19 cellular contexts compared by ENCODE assay signal in the genomic region with DNA sequence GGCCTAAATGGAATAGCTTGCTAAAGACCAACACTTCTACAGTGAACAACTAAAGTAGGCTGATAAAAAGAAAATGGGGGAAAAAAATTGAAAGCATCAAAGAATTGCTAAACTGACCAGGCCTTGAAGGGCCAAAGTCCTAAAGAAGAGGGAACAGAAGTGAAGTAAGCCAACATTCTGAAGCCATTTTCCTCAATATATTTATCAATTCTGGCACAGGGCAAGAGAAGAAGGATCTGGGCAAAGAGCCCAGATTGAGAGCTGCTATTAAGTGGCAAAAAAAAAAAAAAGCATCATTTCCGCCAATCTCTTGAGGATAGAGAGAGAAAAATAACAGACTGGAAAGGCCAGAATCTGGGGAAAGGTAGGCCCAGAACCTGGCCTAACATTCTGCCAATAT. TPM values are rescaled to one million over a fixed set of nuclear protein-coding genes. Genes with fewer than 3 reads are reported as not detected.
DNase-seq lines count a peak whose midpoint lies in the region; ATAC-seq and TF ChIP-seq lines count a peak whose summit lies in the region.
"Had no signal": no experiment of that assay in that cellular context is flagged by ENCODE, and none has a peak within 500 bp of the region (broad histone marks: within the 10 kb centered on the region; RNA-seq: fewer than 3 reads in every experiment).

No MANE protein-coding gene starts in this region.

- H3K4me3 ChIP-seq in IMR-90 (ENCODE audit: insufficient read depth, low read depth, low read length) (no peak overlapping the region), choroid plexus epithelial cell (ENCODE audit: low read depth, low read length) (no peak overlapping the region)
- H3K4me3 ChIP-seq: GM23248, MG63, thoracic aorta had no signal

- peaks cover 0 to 6% (median 4%) of the 10 kb centered on the region in 6 donors for H3K9me3 Mint-ChIP-seq in immature natural killer cell

- no peak overlapping the region for H3K4me2 ChIP-seq in IMR-90 (ENCODE audit: low read depth, low read length)

- no peak overlapping the region for H2BK15ac ChIP-seq in IMR-90 (ENCODE audit: low read depth, low read length)

- no peak overlapping the region for H2AK5ac ChIP-seq in IMR-90 (ENCODE audit: low read depth, low read length)

- no peaks in the 10 kb centered on the region for H3K4me1 ChIP-seq in IMR-90 (ENCODE audit: control insufficient read depth, insufficient read depth, low read length)

- TF ChIP-seq POLR2A in IMR-90 (IDR thresholded peaks at IDR 0.05; ENCODE audit: low read depth, low read length), result no peak

- peak; percentile 34 for DNase-seq in IMR-90
- DNase-seq in NCI-H2196 (lab: John Stamatoyannopoulos, UW; ENCODE audit: unreplicated experiment), result peak; percentile 33
- peak; percentile 48 for DNase-seq in choroid plexus epithelial cell (ENCODE audit: low read depth)
- DNase-seq in mucosa of gallbladder (ENCODE audit: low spot score), result peak; percentile 30
- no peak for DNase-seq in GF-D8 (lab: John Stamatoyannopoulos, UW)
- no peak for DNase-seq in immature natural killer cell
- no peak for DNase-seq in activated naive CD4-positive, alpha-beta T cell treated with Interleukin-2 at 50 U/mL for 16 hours
- DNase-seq: activated CD4-positive, alpha-beta memory T cell treated with anti-CD3 and anti-CD28 coated beads for 36 hours; activated naive CD8-positive, alpha-beta T cell treated with anti-CD3 and anti-CD28 coated beads, Interleukin-2, amount 10 ng/mL, durations not matched to agents 7 days and 5 days; activated T-cell treated with anti-CD3 and anti-CD28 coated beads, Interleukin-2, amount 50 U/mL, for 72 hours; CD8-positive, alpha-beta T cell; effector memory CD8-positive, alpha-beta T cell; GM23248; MG63; NCI-H345; WERI-Rb-1 had no signal

- no peak overlapping the region for H3K27ac ChIP-seq in IMR-90 (ENCODE audit: insufficient read depth, low read length)
- H3K27ac ChIP-seq: GM23248, thoracic aorta, WERI-Rb-1 had no signal

- H3K27ac Mint-ChIP-seq in immature natural killer cell, result no peak overlapping the region
- H3K27ac Mint-ChIP-seq: activated CD4-positive, alpha-beta memory T cell treated with anti-CD3 and anti-CD28 coated beads for 36 hours; activated naive CD8-positive, alpha-beta T cell treated with anti-CD3 and anti-CD28 coated beads, Interleukin-2, amount 10 ng/mL, durations not matched to agents 7 days and 5 days; activated T-cell treated with anti-CD3 and anti-CD28 coated beads, Interleukin-2, amount 50 U/mL, for 72 hours; CD8-positive, alpha-beta T cell; effector memory CD8-positive, alpha-beta T cell had no signal

- peaks cover 26 to 49% (median 44%) of the 10 kb centered on the region in 3 donors for H3K36me3 Mint-ChIP-seq in immature natural killer cell

- H4K8ac ChIP-seq in IMR-90 (ENCODE audit: low read depth in 2 of 2, low read length in 2 of 2), result no peak overlapping the region

- H3K9ac ChIP-seq in IMR-90 (ENCODE audit: low read depth, low read length), result no peak overlapping the region
- H3K9ac ChIP-seq: GM23248 had no signal

- no peaks in the 10 kb centered on the region for H4K20me1 ChIP-seq in IMR-90 (ENCODE audit: insufficient read depth, low read length)

- WGBS in IMR-90 (ENCODE audit: extremely low coverage in 2 of 2, insufficient read length in 1 of 2), 2 experiments, result no CpG with 5 or more reads among the region's 1 CpG

- no peak overlapping the region for H2BK5ac ChIP-seq in IMR-90 (ENCODE audit: low read depth, low read length, poor library complexity, severe bottlenecking)

- POLR2A ChIA-PET in IMR-90 (lab: Charles Lee; ENCODE audit: unreplicated experiment), result interaction anchor here (0.6 kb wide), 1 partner anchor 138 kb away, joined by 3 read pairs; no protein-coding TSS in a partner anchor

- BruUV-seq in IMR-90 (replicated peaks; lab: Mats Ljungman, UMichigan), result no TSS peak

- H2AFZ ChIP-seq in IMR-90 (replicated peaks; ENCODE audit: low read length, poor library complexity), result no peak overlapping the region
- H2AFZ ChIP-seq: GM23248 had no signal

- no peak overlapping the region for H2BK120ac ChIP-seq in IMR-90 (ENCODE audit: low read depth, low read length)

- CTCF ChIA-PET in IMR-90 (lab: Yijun Ruan, JAX), result no interaction called here

- H3K79me1 ChIP-seq in IMR-90 (ENCODE audit: low read depth in 1 of 2, low read length in 2 of 2), result no peaks in the 10 kb centered on the region

- no peak overlapping the region for H3K4me3 Mint-ChIP-seq in immature natural killer cell
- H3K4me3 Mint-ChIP-seq: activated CD4-positive, alpha-beta memory T cell treated with anti-CD3 and anti-CD28 coated beads for 36 hours; activated naive CD8-positive, alpha-beta T cell treated with anti-CD3 and anti-CD28 coated beads, Interleukin-2, amount 10 ng/mL, durations not matched to agents 7 days and 5 days; activated T-cell treated with anti-CD3 and anti-CD28 coated beads, Interleukin-2, amount 50 U/mL, for 72 hours; CD8-positive, alpha-beta T cell; central memory CD8-positive, alpha-beta T cell; effector memory CD8-positive, alpha-beta T cell had no signal

- no peaks in the 10 kb centered on the region for H3K9me1 ChIP-seq in IMR-90 (ENCODE audit: insufficient read depth, low read length)

- in situ Hi-C loops in IMR-90 (cut with MboI; ENCODE audit: low sequenced_read_pairs), result no loop called here

- ATAC-seq in IMR-90 (ENCODE audit: low read depth), result no peak
- no peak for ATAC-seq in GM18511 (IDR thresholded peaks at IDR 0.05; ENCODE audit: unreplicated experiment)
- ATAC-seq: activated T-cell treated with anti-CD3 and anti-CD28 coated beads, Interleukin-2, amount 50 U/mL, for 72 hours; CD8-positive, alpha-beta T cell; effector memory CD8-positive, alpha-beta T cell had no signal

- H4K5ac ChIP-seq in IMR-90 (ENCODE audit: low read depth, low read length), result no peak overlapping the region

- no peaks in the 10 kb centered on the region for H3K27me3 ChIP-seq in IMR-90 (ENCODE audit: control insufficient read depth, insufficient read depth, low read length)
- H3K27me3 ChIP-seq: MG63 had no signal

- TF ChIP-seq RAD21 in IMR-90 (IDR thresholded peaks at IDR 0.05; ENCODE audit: low read length), result no peak

- no peak overlapping the region for H3K4ac ChIP-seq in IMR-90 (ENCODE audit: low read depth, low read length)

- TF ChIP-seq CTCF in IMR-90 (conservative IDR thresholded peaks at IDR 0.05; ENCODE audit: low read depth, low read length) (no peak), choroid plexus epithelial cell (conservative IDR thresholded peaks at IDR 0.05; ENCODE audit: low read depth, low read length) (no peak)

- no peak overlapping the region for H2BK20ac ChIP-seq in IMR-90 (ENCODE audit: low read depth, low read length)

- H3K23ac ChIP-seq in IMR-90 (ENCODE audit: low read depth, low read length), result no peak overlapping the region

- H2AK9ac ChIP-seq in IMR-90 (replicated peaks; ENCODE audit: low read depth, low read length, poor library complexity), result no peak overlapping the region

- H3K14ac ChIP-seq in IMR-90 (replicated peaks; ENCODE audit: low read depth, low read length), result no peak overlapping the region

- H3K18ac ChIP-seq in IMR-90 (ENCODE audit: low read depth, low read length), result no peak overlapping the region

- no peak overlapping the region for H4K91ac ChIP-seq in IMR-90 (ENCODE audit: insufficient read depth, low read depth, low read length)

- H3K27me3 Mint-ChIP-seq in immature natural killer cell (ENCODE audit: low read depth in 3 of 3), result no peaks in the 10 kb centered on the region
- H3K27me3 Mint-ChIP-seq: activated CD4-positive, alpha-beta memory T cell treated with anti-CD3 and anti-CD28 coated beads for 36 hours; activated naive CD8-positive, alpha-beta T cell treated with anti-CD3 and anti-CD28 coated beads, Interleukin-2, amount 10 ng/mL, durations not matched to agents 7 days and 5 days; central memory CD8-positive, alpha-beta T cell; effector memory CD8-positive, alpha-beta T cell had no signal

- H3K9me3 ChIP-seq in IMR-90 (ENCODE audit: control insufficient read depth, insufficient read depth, low read length), result peaks cover 3% of the 10 kb centered on the region; the same call in 1 of the 2 replicates
- H3K9me3 ChIP-seq: thoracic aorta had no signal

- dilution Hi-C loops in IMR-90 (cut with HindIII; ENCODE audit: low sequenced_read_pairs, unreplicated experiment), result no loop called here

- peaks cover 8% of the 10 kb centered on the region; the same call in 1 of the 2 replicates for H3K36me3 ChIP-seq in IMR-90 (ENCODE audit: control insufficient read depth, insufficient read depth, low read length)

- intact Hi-C loops in IMR-90 (cut with micrococcal nuclease), result no loop called here

- no peak overlapping the region for H3K56ac ChIP-seq in IMR-90 (ENCODE audit: extremely low read depth, insufficient read depth, low read length)

- no peaks in the 10 kb centered on the region for H3K4me1 Mint-ChIP-seq in immature natural killer cell
- H3K4me1 Mint-ChIP-seq: activated naive CD8-positive, alpha-beta T cell treated with anti-CD3 and anti-CD28 coated beads, Interleukin-2, amount 10 ng/mL, durations not matched to agents 7 days and 5 days; central memory CD8-positive, alpha-beta T cell had no signal

TF ChIP-seq in IMR-90, 13 proteins besides CTCF, POLR2A, EP300 and RAD21 (continues in another document):
- TF ChIP-seq, protein P1, sequence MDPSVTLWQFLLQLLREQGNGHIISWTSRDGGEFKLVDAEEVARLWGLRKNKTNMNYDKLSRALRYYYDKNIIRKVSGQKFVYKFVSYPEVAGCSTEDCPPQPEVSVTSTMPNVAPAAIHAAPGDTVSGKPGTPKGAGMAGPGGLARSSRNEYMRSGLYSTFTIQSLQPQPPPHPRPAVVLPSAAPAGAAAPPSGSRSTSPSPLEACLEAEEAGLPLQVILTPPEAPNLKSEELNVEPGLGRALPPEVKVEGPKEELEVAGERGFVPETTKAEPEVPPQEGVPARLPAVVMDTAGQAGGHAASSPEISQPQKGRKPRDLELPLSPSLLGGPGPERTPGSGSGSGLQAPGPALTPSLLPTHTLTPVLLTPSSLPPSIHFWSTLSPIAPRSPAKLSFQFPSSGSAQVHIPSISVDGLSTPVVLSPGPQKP (IDR thresholded peaks at IDR 0.05; ENCODE audit: borderline replicate concordance, low read depth, low read length), result no peak
- TF ChIP-seq RFX5 (IDR thresholded peaks at IDR 0.05; ENCODE audit: low read depth, low read length) (no peak), FOS (IDR thresholded peaks at IDR 0.05; ENCODE audit: low read depth, low read length) (no peak)
- TF ChIP-seq, protein P2, sequence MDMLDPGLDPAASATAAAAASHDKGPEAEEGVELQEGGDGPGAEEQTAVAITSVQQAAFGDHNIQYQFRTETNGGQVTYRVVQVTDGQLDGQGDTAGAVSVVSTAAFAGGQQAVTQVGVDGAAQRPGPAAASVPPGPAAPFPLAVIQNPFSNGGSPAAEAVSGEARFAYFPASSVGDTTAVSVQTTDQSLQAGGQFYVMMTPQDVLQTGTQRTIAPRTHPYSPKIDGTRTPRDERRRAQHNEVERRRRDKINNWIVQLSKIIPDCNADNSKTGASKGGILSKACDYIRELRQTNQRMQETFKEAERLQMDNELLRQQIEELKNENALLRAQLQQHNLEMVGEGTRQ (IDR thresholded peaks at IDR 0.05; ENCODE audit: low read depth, low read length), result no peak

RNA-seq across cellular contexts. Expression of a gene that starts 25.7 kb away (rescaled TPM):
- total RNA-seq in IMR-90 (2012; rRNA removed) (9.0 and 16.7 TPM in 2 replicates), mucosa of gallbladder (21.4 TPM)
- polyA plus RNA-seq in IMR-90 (2012; rRNA removed) (9.3 and 12.7 TPM in 2 replicates), immature natural killer cell (1 to 10 TPM; 4.9 to 8.7 (median 5.4) TPM)
- polyA plus RNA-seq in IMR-90 (2012; cell fraction: cytosol; rRNA removed), result 3.8 and 6.7 TPM in 2 replicates
- 3.2 and 16.2 TPM in 2 replicates for polyA plus RNA-seq in IMR-90 (2012; cell fraction: nucleus; rRNA removed; ENCODE audit: low replicate concordance)

Comparison
In these comparisons a context has a peak if more than half of its experiments do, and no peak if none do; other contexts are left out.
1. DNase-seq: peak in IMR-90 (single experiment), NCI-H2196 (single experiment), choroid plexus epithelial cell (single experiment) and mucosa of gallbladder (single experiment); none in GF-D8 (single experiment), immature natural killer cell (0 of 3) and activated naive CD4-positive, alpha-beta T cell treated with Interleukin-2 at 50 U/mL for 16 hours (single experiment).